In genomic region chr10:16965740-16966447, GRCh38 we compare ENCODE assay signal across 9 cellular contexts.
DNase-seq lines count a peak whose midpoint lies in the region; ATAC-seq, FAIRE-seq and TF ChIP-seq lines count a peak whose summit lies in the region.
"Had no signal": no experiment of that assay in that cellular context is flagged by ENCODE, and none has a peak within 500 bp of the region (broad histone marks: within the 10 kb centered on the region; RNA-seq: fewer than 3 reads in every experiment).

No MANE protein-coding gene starts in this region.

- no peak for FAIRE-seq in small intestine (lab: Jason Lieb, UNC)

- WGBS in small intestine, 3 donors: 63 to 74% (median 72%) methylated on average over 8 of the region's 8 CpGs

- TF ChIP-seq POLR2A in breast epithelium (IDR thresholded peaks at IDR 0.05): no peak

- ATAC-seq in Right ventricle myocardium inferior (peak; percentile 57), GM21576 (IDR thresholded peaks at IDR 0.05; ENCODE audit: unreplicated experiment) (no peak)

- H3K9me3 ChIP-seq in breast epithelium: no peaks in the 10 kb centered on the region
- no peaks in the 10 kb centered on the region for H3K9me3 ChIP-seq in small intestine (ENCODE audit: control insufficient read depth, low read depth)

- no peak for TF ChIP-seq CTCF in breast epithelium (IDR thresholded peaks at IDR 0.05)

- intact Hi-C loops in Right ventricle myocardium inferior (cut with DNase I): no loop called here
- intact Hi-C loops in cardiac septum (cut with DNase I): no loop called here
- intact Hi-C loops in breast epithelium (cut with DNase I; ENCODE audit: low total_unique reads): no loop called here

- H3K27me3 ChIP-seq in breast epithelium (no peaks in the 10 kb centered on the region), small intestine (ENCODE audit: control insufficient read depth in 2 of 2, insufficient read depth in 2 of 2, low read length in 2 of 2) (no peaks in the 10 kb centered on the region)

- no peak for DNase-seq in Right ventricle myocardium inferior (ENCODE audit: missing footprints)
- DNase-seq in cardiac septum (ENCODE audit: low spot score): no peak
- DNase-seq in breast epithelium (ENCODE audit: low spot score in 2 of 2): peak in 1 of 2 donors; percentile 76
- DNase-seq in kidney glomerular epithelial cell (lab: John Stamatoyannopoulos, UW): peak; percentile 97
- no peak for DNase-seq in NCI-H748 treated with DMSO at 0.1 percent for 48 hours (lab: John Stamatoyannopoulos, UW)
- no peak for DNase-seq in GF-D8 (lab: John Stamatoyannopoulos, UW)
- DNase-seq in small intestine: no peak
- DNase-seq: OCI-M1 had no signal

- no peak overlapping the region for H3K4me3 ChIP-seq in breast epithelium
- no peak overlapping the region for H3K4me3 ChIP-seq in small intestine (ENCODE audit: low read depth in 1 of 2, low read length in 2 of 2)

- H3K36me3 ChIP-seq in breast epithelium: no peaks in the 10 kb centered on the region
- no peaks in the 10 kb centered on the region for H3K36me3 ChIP-seq in small intestine (ENCODE audit: control insufficient read depth in 2 of 2, insufficient read depth in 2 of 2, low read length in 2 of 2)

- peak overlapping the region; percentile 70 to 76 for H3K27ac ChIP-seq in breast epithelium
- peak overlapping the region in 1 of 2 donors; percentile 45 for H3K27ac ChIP-seq in small intestine (ENCODE audit: low read depth in 1 of 2, low read length in 1 of 2)

- no peaks in the 10 kb centered on the region for H3K4me1 ChIP-seq in breast epithelium
- H3K4me1 ChIP-seq in small intestine (ENCODE audit: control insufficient read depth in 2 of 2, insufficient read depth in 1 of 2, low read depth in 1 of 2, low read length in 1 of 2): no peaks in the 10 kb centered on the region
